ENCODE assay signal across 31 cellular contexts in genomic region chr4:125497861-125498260, GRCh38.
DNase-seq lines count a peak whose midpoint lies in the region; ATAC-seq and TF ChIP-seq lines count a peak whose summit lies in the region.
"Had no signal": no experiment of that assay in that cellular context is flagged by ENCODE, and none has a peak within 500 bp of the region (broad histone marks: within the 10 kb centered on the region; RNA-seq: fewer than 3 reads in every experiment).

No MANE protein-coding gene starts in this region.

- no peak for TF ChIP-seq CTCF in SK-N-SH (IDR thresholded peaks at IDR 0.05)

- POLR2A ChIA-PET in SK-N-SH (lab: Yijun Ruan, JAX), result no interaction called here

- no peak overlapping the region for H3K4me3 ChIP-seq in SK-N-MC
- no peak overlapping the region for H3K4me3 ChIP-seq in SK-N-SH (ENCODE audit: low read depth in 2 of 2, low read length in 1 of 2)
- H3K4me3 ChIP-seq: A549; BLaER1; BLaER1 treated with 17β-estradiol and CSF1 and Interleukin-3, amounts not matched to agents 10 nM and 100 nM had no signal

- peak; percentile 72 for ATAC-seq in SK-N-SH treated with all-trans-retinoic acid at 6 μM for 48 hours
- no peak for ATAC-seq in GM18505 (IDR thresholded peaks at IDR 0.05; ENCODE audit: unreplicated experiment)
- ATAC-seq: A549; CD8-positive, alpha-beta T cell had no signal

- H3F3A ChIP-seq in SK-N-SH (replicated peaks; ENCODE audit: insufficient read depth), result peaks cover 10% of the 10 kb centered on the region

- H3K27ac ChIP-seq in SK-N-MC, result 0 out of 2 replicates have a peak overlapping the region, but pooled peaks have one; percentile 27
- peak overlapping the region; percentile 60 to 63; a peak in 3 of 4 replicates for H3K27ac ChIP-seq in SK-N-SH (ENCODE audit: low read depth in 2 of 2, low read length in 1 of 2)
- H3K27ac ChIP-seq: 22Rv1; A549; BLaER1; BLaER1 treated with 17β-estradiol and CSF1 and Interleukin-3, amounts not matched to agents 10 nM and 100 nM; C4-2B had no signal

- no peaks in the 10 kb centered on the region for H3K27me3 ChIP-seq in SK-N-SH (ENCODE audit: insufficient read depth)
- H3K27me3 ChIP-seq: BE2C; BLaER1; BLaER1 treated with 17β-estradiol and CSF1 and Interleukin-3, amounts not matched to agents 10 nM and 100 nM had no signal

- no peaks in the 10 kb centered on the region for H4K20me1 ChIP-seq in SK-N-SH (ENCODE audit: insufficient read depth)
- H4K20me1 ChIP-seq: BLaER1; BLaER1 treated with 17β-estradiol and CSF1 and Interleukin-3, amounts not matched to agents 10 nM and 100 nM had no signal

- no peak overlapping the region for H3K4me2 ChIP-seq in SK-N-SH
- H3K4me2 ChIP-seq: A549; BLaER1; BLaER1 treated with 17β-estradiol and CSF1 and Interleukin-3, amounts not matched to agents 10 nM and 100 nM had no signal

- H3K36me3 ChIP-seq in SK-N-MC (ENCODE audit: insufficient read depth, low read length), result peaks cover 16% of the 10 kb centered on the region; the same call in 1 of the 2 replicates
- H3K36me3 ChIP-seq in SK-N-SH (replicated peaks in 1 of 2; ENCODE audit: control insufficient read depth in 1 of 2, insufficient read depth in 2 of 2, low read length in 1 of 2), result no peaks in the 10 kb centered on the region
- H3K36me3 ChIP-seq: BE2C; BLaER1; BLaER1 treated with 17β-estradiol and CSF1 and Interleukin-3, amounts not matched to agents 10 nM and 100 nM had no signal

- H3K79me2 ChIP-seq in SK-N-SH (ENCODE audit: insufficient read depth), result no peaks in the 10 kb centered on the region

- TF ChIP-seq EP300 in SK-N-SH (IDR thresholded peaks at IDR 0.05; ENCODE audit: borderline replicate concordance in 1 of 2, low read depth in 1 of 2, low read length in 1 of 2), result peak in 1 of 2 experiments; percentile 46; a peak in 1 of 4 replicates

- WGBS in SK-N-SH (ENCODE audit: low lambda C conversion rate), result 44% methylated on average over 1 of the region's 1 CpG

- DNase-seq in SK-N-MC (ENCODE audit: low read depth, low spot score), result no peak
- no peak for DNase-seq in SK-N-SH
- DNase-seq in cerebellar nuclear complex (lab: John Stamatoyannopoulos, UW), result no peak
- no peak for DNase-seq in NCI-H1417 (lab: John Stamatoyannopoulos, UW)
- DNase-seq: 8988T; ACHN; AML-193; BE2C; C1 segment of cervical spinal cord; Caco-2; Calu3; CD4-positive, alpha-beta memory T cell; CD4-positive, alpha-beta T cell; CD4-positive, CD25-positive, alpha-beta regulatory T cell; CD8-positive, alpha-beta memory T cell; CD8-positive, alpha-beta T cell; COR-L47; DMS 273 treated with DMSO at 0.1 percent for 48 hours; DMS153; DMS53; DMS79; DMS79 treated with DMSO at 0.1 percent for 48 hours; DND-41; EL had no signal

- H3K9ac ChIP-seq in SK-N-MC (ENCODE audit: insufficient read length) (no peak overlapping the region), SK-N-SH (no peak overlapping the region)
- H3K9ac ChIP-seq: BLaER1; BLaER1 treated with 17β-estradiol and CSF1 and Interleukin-3, amounts not matched to agents 10 nM and 100 nM had no signal

- TF ChIP-seq RAD21 in SK-N-SH (IDR thresholded peaks at IDR 0.05; ENCODE audit: low read length), result no peak

- no peak overlapping the region for H2AFZ ChIP-seq in SK-N-SH (ENCODE audit: low read depth)

- no peaks in the 10 kb centered on the region; a peak in 1 of 4 replicates for H3K4me1 ChIP-seq in SK-N-SH (ENCODE audit: control insufficient read depth in 1 of 2, insufficient read depth in 2 of 2, low read depth in 1 of 2, low read length in 1 of 2)
- H3K4me1 ChIP-seq: A549; BE2C; BLaER1; BLaER1 treated with 17β-estradiol and CSF1 and Interleukin-3, amounts not matched to agents 10 nM and 100 nM; Caco-2 had no signal

- H3K9me2 ChIP-seq in SK-N-SH, result no peaks in the 10 kb centered on the region

- TF ChIP-seq POLR2A in GM18505 (IDR thresholded peaks at IDR 0.05; ENCODE audit: borderline replicate concordance, extremely low read depth, insufficient read depth, insufficient read length), result no peak

- CTCF ChIA-PET in SK-N-SH (lab: Yijun Ruan, JAX), result no interaction called here

- H3K9me3 ChIP-seq in SK-N-MC (ENCODE audit: low read depth, low read length) (no peaks in the 10 kb centered on the region), SK-N-SH (no peaks in the 10 kb centered on the region)
- H3K9me3 ChIP-seq: A549; BE2C; BLaER1; BLaER1 treated with 17β-estradiol and CSF1 and Interleukin-3, amounts not matched to agents 10 nM and 100 nM; Caco-2 had no signal

TF ChIP-seq in SK-N-SH, 30 proteins besides CTCF, POLR2A, EP300 and RAD21 (continues in another document):
- TF ChIP-seq NFIC (IDR thresholded peaks at IDR 0.05; ENCODE audit: borderline replicate concordance) (peak; percentile 57; the same call in 1 of the 2 replicates), JUND (IDR thresholded peaks at IDR 0.05) (peak; percentile 31; the same call in 1 of the 2 replicates), POLR2AphosphoS5 (IDR thresholded peaks at IDR 0.05; ENCODE audit: low read depth, low read length) (no peak), FOSL2 (IDR thresholded peaks at IDR 0.05; ENCODE audit: borderline replicate concordance, low read depth) (peak; percentile 15; the same call in 1 of the 2 replicates), FOXM1 (IDR thresholded peaks at IDR 0.05; ENCODE audit: low read depth) (0 out of 2 replicates have a peak, but pooled peaks have one; percentile 21), RXRA (IDR thresholded peaks at IDR 0.05; ENCODE audit: borderline replicate concordance, low read depth) (no peak), MXI1 (IDR thresholded peaks at IDR 0.05; ENCODE audit: low read depth, low read length) (no peak), USF2 (IDR thresholded peaks at IDR 0.05; ENCODE audit: borderline replicate concordance, low read depth, low read length) (no peak), CHD2 (IDR thresholded peaks at IDR 0.05; ENCODE audit: low read length, partially characterized antibody) (no peak), TCF12 (IDR thresholded peaks at IDR 0.05) (peak; percentile 72), RFX5 (IDR thresholded peaks at IDR 0.05; ENCODE audit: low read length) (no peak), TEAD4 (IDR thresholded peaks at IDR 0.05; ENCODE audit: borderline replicate concordance, insufficient read depth) (0 out of 2 replicates have a peak, but pooled peaks have one; percentile 47)
- TF ChIP-seq, protein P1, sequence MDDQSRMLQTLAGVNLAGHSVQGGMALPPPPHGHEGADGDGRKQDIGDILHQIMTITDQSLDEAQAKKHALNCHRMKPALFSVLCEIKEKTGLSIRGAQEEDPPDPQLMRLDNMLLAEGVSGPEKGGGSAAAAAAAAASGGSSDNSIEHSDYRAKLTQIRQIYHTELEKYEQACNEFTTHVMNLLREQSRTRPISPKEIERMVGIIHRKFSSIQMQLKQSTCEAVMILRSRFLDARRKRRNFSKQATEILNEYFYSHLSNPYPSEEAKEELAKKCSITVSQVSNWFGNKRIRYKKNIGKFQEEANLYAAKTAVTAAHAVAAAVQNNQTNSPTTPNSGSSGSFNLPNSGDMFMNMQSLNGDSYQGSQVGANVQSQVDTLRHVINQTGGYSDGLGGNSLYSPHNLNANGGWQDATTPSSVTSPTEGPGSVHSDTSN (IDR thresholded peaks at IDR 0.05), result peak; percentile 79

TF ChIP-seq in SK-N-SH treated with all-trans-retinoic acid at 6 μM for 48 hours, 23 proteins besides CTCF, POLR2A, EP300 and RAD21:
- TF ChIP-seq, protein P2, sequence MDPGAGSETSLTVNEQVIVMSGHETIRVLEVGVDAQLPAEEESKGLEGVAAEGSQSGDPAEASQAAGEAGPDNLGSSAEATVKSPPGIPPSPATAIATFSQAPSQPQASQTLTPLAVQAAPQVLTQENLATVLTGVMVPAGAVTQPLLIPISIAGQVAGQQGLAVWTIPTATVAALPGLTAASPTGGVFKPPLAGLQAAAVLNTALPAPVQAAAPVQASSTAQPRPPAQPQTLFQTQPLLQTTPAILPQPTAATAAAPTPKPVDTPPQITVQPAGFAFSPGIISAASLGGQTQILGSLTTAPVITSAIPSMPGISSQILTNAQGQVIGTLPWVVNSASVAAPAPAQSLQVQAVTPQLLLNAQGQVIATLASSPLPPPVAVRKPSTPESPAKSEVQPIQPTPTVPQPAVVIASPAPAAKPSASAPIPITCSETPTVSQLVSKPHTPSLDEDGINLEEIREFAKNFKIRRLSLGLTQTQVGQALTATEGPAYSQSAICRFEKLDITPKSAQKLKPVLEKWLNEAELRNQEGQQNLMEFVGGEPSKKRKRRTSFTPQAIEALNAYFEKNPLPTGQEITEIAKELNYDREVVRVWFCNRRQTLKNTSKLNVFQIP (CRISPR knock-in tag; IDR thresholded peaks at IDR 0.05; ENCODE audit: borderline replicate concordance, low read depth), result no peak
- TF ChIP-seq TOX (CRISPR knock-in tag; IDR thresholded peaks at IDR 0.05; ENCODE audit: borderline replicate concordance) (no peak), ISL1 (CRISPR knock-in tag; IDR thresholded peaks at IDR 0.05) (peak; percentile 56; the same call in 1 of the 2 replicates)
TF ChIP-seq in SK-N-SH treated with all-trans-retinoic acid at 6 μM for 48 hours: peak in this region for 1.
